In genomic region chr1:16371725-16372124, GRCh38 we compare ENCODE assay signal across 10 cellular contexts. TPM values are rescaled to one million over a fixed set of nuclear protein-coding genes. Genes with fewer than 3 reads are reported as not detected.
DNase-seq lines count a peak whose midpoint lies in the region; ATAC-seq and TF ChIP-seq lines count a peak whose summit lies in the region.
"Had no signal": no experiment of that assay in that cellular context is flagged by ENCODE, and none has a peak within 500 bp of the region (broad histone marks: within the 10 kb centered on the region; RNA-seq: fewer than 3 reads in every experiment).

No MANE protein-coding gene starts in this region.

- H3K36me3 Mint-ChIP-seq in activated T-cell treated with anti-CD3 and anti-CD28 coated beads, Interleukin-2, amount 50 U/mL, for 4 hours (ENCODE audit: insufficient read depth): peaks cover 13% of the 10 kb centered on the region

- H3F3A ChIP-seq in Loucy (ENCODE audit: low read depth): no peaks in the 10 kb centered on the region

- TF ChIP-seq CTCF in Loucy (conservative IDR thresholded peaks at IDR 0.05; ENCODE audit: low read length): no peak

- no peaks in the 10 kb centered on the region for H3K9me2 ChIP-seq in Loucy (replicated peaks; ENCODE audit: low read depth, low read length)

- no peak overlapping the region for H3K4me3 ChIP-seq in BLaER1 treated with 17β-estradiol and CSF1 and Interleukin-3, amounts not matched to agents 10 nM and 100 nM
- H3K4me3 ChIP-seq in Loucy (ENCODE audit: low read length, poor library complexity, severe bottlenecking): no peak overlapping the region
- H3K4me3 ChIP-seq: cardiac muscle cell had no signal

- peaks cover 92% of the 10 kb centered on the region for H3K79me2 ChIP-seq in Loucy (ENCODE audit: insufficient read depth, low read length)

- H3K9ac ChIP-seq in BLaER1 treated with 17β-estradiol and CSF1 and Interleukin-3, amounts not matched to agents 10 nM and 100 nM: peak overlapping the region in 1 of 11 experiments; percentile 34; a peak in 1 of 22 replicates
- H3K9ac ChIP-seq in Loucy (ENCODE audit: low read depth, low read length, poor library complexity, severe bottlenecking): no peak overlapping the region

- H3K9me3 ChIP-seq in BLaER1 treated with 17β-estradiol and CSF1 and Interleukin-3, amounts not matched to agents 10 nM and 100 nM (replicated peaks in 1 of 11): no peaks in the 10 kb centered on the region
- no peaks in the 10 kb centered on the region for H3K9me3 ChIP-seq in Loucy (ENCODE audit: insufficient read depth, low read depth, low read length)

- H3K36me3 ChIP-seq in BLaER1 treated with 17β-estradiol and CSF1 and Interleukin-3, amounts not matched to agents 10 nM and 100 nM: peaks cover 9 to 46% (median 37%) of the 10 kb centered on the region in 11 experiments; a peak in 18 of 22 replicates
- H3K36me3 ChIP-seq in Loucy (ENCODE audit: insufficient read depth, low read length): no peaks in the 10 kb centered on the region
- H3K36me3 ChIP-seq: cardiac muscle cell had no signal

- peaks cover 87 to 95% (median 90%) of the 10 kb centered on the region in 11 experiments for H4K20me1 ChIP-seq in BLaER1 treated with 17β-estradiol and CSF1 and Interleukin-3, amounts not matched to agents 10 nM and 100 nM
- peaks cover 78% of the 10 kb centered on the region for H4K20me1 ChIP-seq in Loucy (ENCODE audit: insufficient read depth, low read length, poor library complexity, severe bottlenecking)

- H3K4me2 ChIP-seq in BLaER1 treated with 17β-estradiol and CSF1 and Interleukin-3, amounts not matched to agents 10 nM and 100 nM: peak overlapping the region in 10 of 11 experiments; percentile 24 to 98 (median 64); a peak in 20 of 22 replicates
- H3K4me2 ChIP-seq in Loucy (ENCODE audit: low read depth, low read length, poor library complexity, severe bottlenecking): peak overlapping the region; percentile 41

- H2AFZ ChIP-seq in Loucy (ENCODE audit: low read length): no peak overlapping the region

- no peaks in the 10 kb centered on the region for H3K9me3 Mint-ChIP-seq in activated T-cell treated with anti-CD3 and anti-CD28 coated beads, Interleukin-2, amount 50 U/mL, for 4 hours

- peak overlapping the region in 1 of 11 experiments; percentile 35; a peak in 2 of 22 replicates for H3K27ac ChIP-seq in BLaER1 treated with 17β-estradiol and CSF1 and Interleukin-3, amounts not matched to agents 10 nM and 100 nM
- H3K27ac ChIP-seq: cardiac muscle cell had no signal

- no peak for DNase-seq in activated T-cell treated with anti-CD3 and anti-CD28 coated beads, Interleukin-2, amount 50 U/mL, for 4 hours
- DNase-seq in kidney glomerular epithelial cell (lab: John Stamatoyannopoulos, UW) (peak; percentile 29), iPS-NIHi7 (ENCODE audit: extremely low spot score) (no peak), LoVo (ENCODE audit: low spot score) (no peak)
- DNase-seq: NCI-H1436 had no signal

- peak overlapping the region; percentile 66 for H3K4me3 Mint-ChIP-seq in activated T-cell treated with anti-CD3 and anti-CD28 coated beads, Interleukin-2, amount 50 U/mL, for 4 hours

- H3K27me3 Mint-ChIP-seq in activated T-cell treated with anti-CD3 and anti-CD28 coated beads, Interleukin-2, amount 50 U/mL, for 4 hours (ENCODE audit: low read depth): no peaks in the 10 kb centered on the region

- peaks cover 44 to 81% (median 74%) of the 10 kb centered on the region in 10 experiments for H3K4me1 ChIP-seq in BLaER1 treated with 17β-estradiol and CSF1 and Interleukin-3, amounts not matched to agents 10 nM and 100 nM
- peaks cover 29% of the 10 kb centered on the region for H3K4me1 ChIP-seq in Loucy (ENCODE audit: insufficient read depth, low read length, poor library complexity, severe bottlenecking)

- no peak for ATAC-seq in activated T-cell treated with anti-CD3 and anti-CD28 coated beads, Interleukin-2, amount 50 U/mL, for 4 hours
- ATAC-seq in GM21526 (IDR thresholded peaks at IDR 0.05; ENCODE audit: low FRiP score, unreplicated experiment): no peak
- ATAC-seq in GM21528 (IDR thresholded peaks at IDR 0.05; ENCODE audit: low FRiP score, unreplicated experiment): no peak

- peaks cover 62% of the 10 kb centered on the region for H3K4me1 Mint-ChIP-seq in activated T-cell treated with anti-CD3 and anti-CD28 coated beads, Interleukin-2, amount 50 U/mL, for 4 hours (ENCODE audit: low read depth)

- H3K27me3 ChIP-seq in BLaER1 treated with 17β-estradiol and CSF1 and Interleukin-3, amounts not matched to agents 10 nM and 100 nM: no peaks in the 10 kb centered on the region
- no peaks in the 10 kb centered on the region for H3K27me3 ChIP-seq in Loucy (ENCODE audit: insufficient read depth, low read length, poor library complexity, severe bottlenecking)
- H3K27me3 ChIP-seq: cardiac muscle cell had no signal

RNA-seq across cellular contexts. Expression of gene SZRD1, which starts 4.7 kb away (rescaled TPM):
- total RNA-seq in activated T-cell treated with anti-CD3 and anti-CD28 coated beads, Interleukin-2, amount 50 U/mL, for 4 hours: 100 to 1,000 TPM; 194 to 215 (median 212) TPM

RNA-seq across cellular contexts. Expression of gene FBXO42, which starts 19.4 kb away (rescaled TPM):
- total RNA-seq in activated T-cell treated with anti-CD3 and anti-CD28 coated beads, Interleukin-2, amount 50 U/mL, for 4 hours: 10 to 100 TPM; 12.4 to 14.3 (median 13.4) TPM
